8 cellular contexts compared by ENCODE assay signal in genomic region chr22:26479792-26480610, GRCh38. TPM values are rescaled to one million over a fixed set of nuclear protein-coding genes. Genes with fewer than 3 reads are reported as not detected.
DNase-seq lines count a peak whose midpoint lies in the region; ATAC-seq lines count a peak whose summit lies in the region.

No MANE protein-coding gene starts in this region.

- H3K4me1 ChIP-seq in CD4-positive, CD25-positive, alpha-beta regulatory T cell (ENCODE audit: control insufficient read depth, insufficient read depth, low read length, poor library complexity, severe bottlenecking): peaks cover 42% of the 10 kb centered on the region

- peaks cover 0 to 2% (median 0%) of the 10 kb centered on the region in 7 donors for H3K9me3 Mint-ChIP-seq in CD4-positive, CD25-positive, alpha-beta regulatory T cell
- no peaks in the 10 kb centered on the region for H3K9me3 Mint-ChIP-seq in IgD-negative memory B cell
- no peaks in the 10 kb centered on the region for H3K9me3 Mint-ChIP-seq in activated T-helper 1 cell treated with anti-CD3 and anti-CD28 coated beads, Interleukin-12 subunit alpha, Interleukin-12 subunit beta, Interleukin-2, Interleukin-4 antibody, amounts not matched to agents 30 ng/mL and 10 ng/mL and 1 ng/mL, durations not matched to agents 14 hours and 24 hours and 36 hours

- H3K27me3 Mint-ChIP-seq in CD4-positive, CD25-positive, alpha-beta regulatory T cell: no peaks in the 10 kb centered on the region
- no peaks in the 10 kb centered on the region for H3K27me3 Mint-ChIP-seq in IgD-negative memory B cell
- no peaks in the 10 kb centered on the region for H3K27me3 Mint-ChIP-seq in activated T-helper 1 cell treated with anti-CD3 and anti-CD28 coated beads, Interleukin-12 subunit alpha, Interleukin-12 subunit beta, Interleukin-2, Interleukin-4 antibody, amounts not matched to agents 30 ng/mL and 10 ng/mL and 1 ng/mL, durations not matched to agents 14 hours and 24 hours and 36 hours (ENCODE audit: insufficient read depth)

- no peaks in the 10 kb centered on the region for H3K9me3 ChIP-seq in CD4-positive, CD25-positive, alpha-beta regulatory T cell (ENCODE audit: control insufficient read depth in 2 of 2, low read length in 2 of 2)

- peaks cover 42 to 69% (median 54%) of the 10 kb centered on the region in 4 donors for H3K4me1 Mint-ChIP-seq in CD4-positive, CD25-positive, alpha-beta regulatory T cell
- peaks cover 50 to 59% (median 51%) of the 10 kb centered on the region in 3 donors for H3K4me1 Mint-ChIP-seq in IgD-negative memory B cell
- peaks cover 77% of the 10 kb centered on the region for H3K4me1 Mint-ChIP-seq in activated T-helper 1 cell treated with anti-CD3 and anti-CD28 coated beads, Interleukin-12 subunit alpha, Interleukin-12 subunit beta, Interleukin-2, Interleukin-4 antibody, amounts not matched to agents 30 ng/mL and 10 ng/mL and 1 ng/mL, durations not matched to agents 14 hours and 24 hours and 36 hours (ENCODE audit: low read depth)

- ATAC-seq in CD4-positive, CD25-positive, alpha-beta regulatory T cell (ENCODE audit: low read depth in 2 of 2): no peak
- no peak for ATAC-seq in GM19455 (IDR thresholded peaks at IDR 0.05; ENCODE audit: unreplicated experiment)

- DNase-seq in CD4-positive, CD25-positive, alpha-beta regulatory T cell: peak in 1 of 3 donors; percentile 16
- no peak for DNase-seq in activated T-helper 1 cell treated with anti-CD3 and anti-CD28 coated beads, Interleukin-12 subunit alpha, Interleukin-12 subunit beta, Interleukin-2, Interleukin-4 antibody, amounts not matched to agents 30 ng/mL and 10 ng/mL and 1 ng/mL, durations not matched to agents 14 hours and 24 hours and 36 hours (ENCODE audit: low spot score)
- DNase-seq in medulla oblongata (ENCODE audit: extremely low spot score) (peak; percentile 40), hippocampal formation (lab: John Stamatoyannopoulos, UW) (no peak), DMS114 treated with DMSO at 0.1 percent for 48 hours (lab: John Stamatoyannopoulos, UW; ENCODE audit: unreplicated experiment) (no peak)
- no peak for DNase-seq in activated CD8-positive, alpha-beta memory T cell treated with anti-CD3 and anti-CD28 coated beads for 24 hours

- no peaks in the 10 kb centered on the region for H3K27me3 ChIP-seq in CD4-positive, CD25-positive, alpha-beta regulatory T cell (ENCODE audit: control insufficient read depth, insufficient read depth, low read length)

- peak overlapping the region; percentile 67 for H3K4me3 ChIP-seq in CD4-positive, CD25-positive, alpha-beta regulatory T cell (ENCODE audit: low read depth, low read length)

- H3K4me3 Mint-ChIP-seq in CD4-positive, CD25-positive, alpha-beta regulatory T cell: peak overlapping the region; percentile 70 to 96 (median 90)
- peak overlapping the region; percentile 72 to 91 (median 84) for H3K4me3 Mint-ChIP-seq in IgD-negative memory B cell
- peak overlapping the region; percentile 95 for H3K4me3 Mint-ChIP-seq in activated T-helper 1 cell treated with anti-CD3 and anti-CD28 coated beads, Interleukin-12 subunit alpha, Interleukin-12 subunit beta, Interleukin-2, Interleukin-4 antibody, amounts not matched to agents 30 ng/mL and 10 ng/mL and 1 ng/mL, durations not matched to agents 14 hours and 24 hours and 36 hours

- peak overlapping the region; percentile 32 to 51 (median 50) for H3K27ac Mint-ChIP-seq in CD4-positive, CD25-positive, alpha-beta regulatory T cell
- H3K27ac Mint-ChIP-seq in IgD-negative memory B cell: peak overlapping the region; percentile 80 to 95 (median 85)
- peak overlapping the region; percentile 94 for H3K27ac Mint-ChIP-seq in activated T-helper 1 cell treated with anti-CD3 and anti-CD28 coated beads, Interleukin-12 subunit alpha, Interleukin-12 subunit beta, Interleukin-2, Interleukin-4 antibody, amounts not matched to agents 30 ng/mL and 10 ng/mL and 1 ng/mL, durations not matched to agents 14 hours and 24 hours and 36 hours

- peaks cover 25% of the 10 kb centered on the region for H3K36me3 ChIP-seq in CD4-positive, CD25-positive, alpha-beta regulatory T cell (ENCODE audit: control insufficient read depth, insufficient read depth, low read length)

- no peak overlapping the region for H3K27ac ChIP-seq in CD4-positive, CD25-positive, alpha-beta regulatory T cell (ENCODE audit: insufficient read depth, low read length, poor library complexity, severe bottlenecking)

- H3K36me3 Mint-ChIP-seq in CD4-positive, CD25-positive, alpha-beta regulatory T cell: peaks cover 25% of the 10 kb centered on the region
- H3K36me3 Mint-ChIP-seq in IgD-negative memory B cell: peaks cover 8% of the 10 kb centered on the region
- peaks cover 27% of the 10 kb centered on the region for H3K36me3 Mint-ChIP-seq in activated T-helper 1 cell treated with anti-CD3 and anti-CD28 coated beads, Interleukin-12 subunit alpha, Interleukin-12 subunit beta, Interleukin-2, Interleukin-4 antibody, amounts not matched to agents 30 ng/mL and 10 ng/mL and 1 ng/mL, durations not matched to agents 14 hours and 24 hours and 36 hours (ENCODE audit: low read depth)

- intact Hi-C loops in activated T-helper 1 cell treated with anti-CD3 and anti-CD28 coated beads, Interleukin-12 subunit alpha, Interleukin-12 subunit beta, Interleukin-2, Interleukin-4 antibody, amounts not matched to agents 30 ng/mL and 10 ng/mL and 1 ng/mL, durations not matched to agents 14 hours and 24 hours and 36 hours (cut with micrococcal nuclease): no loop called here

RNA-seq across cellular contexts. Expression of gene HPS4, which starts 3.6 kb away (rescaled TPM):
- 44.6 TPM for total RNA-seq in CD4-positive, CD25-positive, alpha-beta regulatory T cell
- polyA plus RNA-seq in CD4-positive, CD25-positive, alpha-beta regulatory T cell: 10 to 100 TPM; 12.0 to 16.1 (median 13.6) TPM
- polyA plus RNA-seq in IgD-negative memory B cell: 19.8 TPM
- 43.8 and 44.5 TPM in 2 replicates for total RNA-seq in activated T-helper 1 cell treated with anti-CD3 and anti-CD28 coated beads, Interleukin-12 subunit alpha, Interleukin-12 subunit beta, Interleukin-2, Interleukin-4 antibody, amounts not matched to agents 30 ng/mL and 10 ng/mL and 1 ng/mL, durations not matched to agents 14 hours and 24 hours and 36 hours

RNA-seq across cellular contexts. Expression of gene SRRD, which starts 3.7 kb away (rescaled TPM):
- 27.3 TPM for total RNA-seq in CD4-positive, CD25-positive, alpha-beta regulatory T cell
- polyA plus RNA-seq in CD4-positive, CD25-positive, alpha-beta regulatory T cell: 10 to 100 TPM; 25.5 to 34.7 (median 29.1) TPM
- polyA plus RNA-seq in IgD-negative memory B cell: 23.1 TPM
- total RNA-seq in activated T-helper 1 cell treated with anti-CD3 and anti-CD28 coated beads, Interleukin-12 subunit alpha, Interleukin-12 subunit beta, Interleukin-2, Interleukin-4 antibody, amounts not matched to agents 30 ng/mL and 10 ng/mL and 1 ng/mL, durations not matched to agents 14 hours and 24 hours and 36 hours: 29.2 and 34.8 TPM in 2 replicates

RNA-seq across cellular contexts. Expression of gene TFIP11, which starts 32.3 kb away (rescaled TPM):
- total RNA-seq in CD4-positive, CD25-positive, alpha-beta regulatory T cell: 109 TPM
- 10 to 100 TPM; 31.9 to 43.7 (median 39.2) TPM for polyA plus RNA-seq in CD4-positive, CD25-positive, alpha-beta regulatory T cell
- polyA plus RNA-seq in IgD-negative memory B cell: 32.3 TPM
- total RNA-seq in activated T-helper 1 cell treated with anti-CD3 and anti-CD28 coated beads, Interleukin-12 subunit alpha, Interleukin-12 subunit beta, Interleukin-2, Interleukin-4 antibody, amounts not matched to agents 30 ng/mL and 10 ng/mL and 1 ng/mL, durations not matched to agents 14 hours and 24 hours and 36 hours: 57.2 and 58.1 TPM in 2 replicates

RNA-seq across cellular contexts. Expression of gene ASPHD2, which starts 50.9 kb away (rescaled TPM):
- 4.3 TPM for total RNA-seq in CD4-positive, CD25-positive, alpha-beta regulatory T cell
- 1 to 10 TPM; 3.1 to 8.5 (median 4.4) TPM for polyA plus RNA-seq in CD4-positive, CD25-positive, alpha-beta regulatory T cell
- polyA plus RNA-seq in IgD-negative memory B cell: 5.7 TPM
- total RNA-seq in activated T-helper 1 cell treated with anti-CD3 and anti-CD28 coated beads, Interleukin-12 subunit alpha, Interleukin-12 subunit beta, Interleukin-2, Interleukin-4 antibody, amounts not matched to agents 30 ng/mL and 10 ng/mL and 1 ng/mL, durations not matched to agents 14 hours and 24 hours and 36 hours: 23.4 and 23.5 TPM in 2 replicates
